13 cellular contexts compared by ENCODE assay signal in the genomic region with DNA sequence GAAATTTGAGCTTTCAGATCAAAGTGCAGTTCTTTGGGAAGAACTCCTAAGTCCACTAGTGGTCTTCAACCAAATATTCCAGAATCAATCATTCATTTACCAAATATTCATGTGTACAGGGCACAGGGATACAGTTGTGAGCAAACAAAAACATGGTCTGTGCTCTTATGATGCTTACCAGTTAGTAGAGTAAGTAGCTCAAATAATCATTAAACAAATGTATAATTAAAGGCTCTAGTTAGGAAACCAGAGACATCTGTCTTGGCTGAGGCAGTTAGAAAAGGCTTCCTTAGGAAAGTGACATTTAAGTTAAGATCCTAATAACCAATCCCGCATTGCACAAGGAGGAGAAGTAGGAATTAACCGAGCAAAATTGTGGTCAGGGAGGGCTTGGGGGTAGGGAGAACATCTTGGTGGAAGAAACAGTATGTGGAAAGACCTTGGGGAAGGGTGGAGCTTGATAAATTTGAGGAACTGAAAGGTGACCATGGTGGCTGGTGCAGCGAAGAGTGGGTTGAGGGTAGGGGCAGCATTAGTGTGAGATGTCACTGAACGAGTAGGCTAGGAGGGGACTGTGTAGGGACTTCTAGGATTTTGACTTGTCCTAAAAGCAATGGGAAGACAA. TPM values are rescaled to one million over a fixed set of nuclear protein-coding genes. Genes with fewer than 3 reads are reported as not detected.
DNase-seq lines count a peak whose midpoint lies in the region; ATAC-seq, FAIRE-seq and TF ChIP-seq lines count a peak whose summit lies in the region.
"Had no signal": no experiment of that assay in that cellular context is flagged by ENCODE, and none has a peak within 500 bp of the region (broad histone marks: within the 10 kb centered on the region; RNA-seq: fewer than 3 reads in every experiment).

No MANE protein-coding gene starts in this region.

- peaks cover 17 to 97% (median 32%) of the 10 kb centered on the region in 3 donors for H3K36me3 Mint-ChIP-seq in naive thymus-derived CD8-positive, alpha-beta T cell

- FAIRE-seq in GM12892 (lab: Jason Lieb, UNC): no peak
- FAIRE-seq: D721Med had no signal

- no peak overlapping the region for H3K4me3 Mint-ChIP-seq in naive thymus-derived CD8-positive, alpha-beta T cell
- H3K4me3 Mint-ChIP-seq: central memory CD8-positive, alpha-beta T cell had no signal

- peaks cover 0 to 5% (median 0%) of the 10 kb centered on the region in 4 donors for H3K4me1 Mint-ChIP-seq in naive thymus-derived CD8-positive, alpha-beta T cell
- H3K4me1 Mint-ChIP-seq: central memory CD8-positive, alpha-beta T cell had no signal

- no peak for DNase-seq in left lobe of liver (ENCODE audit: low spot score)
- DNase-seq in GM12892 (ENCODE audit: insufficient read length): no peak
- no peak for DNase-seq in hepatic stellate cell (ENCODE audit: low spot score)
- DNase-seq in naive thymus-derived CD8-positive, alpha-beta T cell: no peak
- DNase-seq: posterior cingulate gyrus, thyroid gland had no signal

- H3K9me3 Mint-ChIP-seq in naive thymus-derived CD8-positive, alpha-beta T cell: no peaks in the 10 kb centered on the region
- H3K9me3 Mint-ChIP-seq: central memory CD8-positive, alpha-beta T cell had no signal

- POLR2A ChIA-PET in naive thymus-derived CD8-positive, alpha-beta T cell (lab: Charles Lee): no interaction called here

- peak overlapping the region in 2 of 10 donors; percentile 1 to 73 for H3K27ac Mint-ChIP-seq in naive thymus-derived CD8-positive, alpha-beta T cell

- TF ChIP-seq POLR2A in GM12892 (IDR thresholded peaks at IDR 0.05; ENCODE audit: low read depth, low read length): no peak

- no peaks in the 10 kb centered on the region for H3K27me3 Mint-ChIP-seq in naive thymus-derived CD8-positive, alpha-beta T cell
- H3K27me3 Mint-ChIP-seq: central memory CD8-positive, alpha-beta T cell had no signal

- ATAC-seq in GM18867 (IDR thresholded peaks at IDR 0.05; ENCODE audit: unreplicated experiment) (peak; percentile 74), GM21723 (IDR thresholded peaks at IDR 0.05; ENCODE audit: unreplicated experiment) (peak; percentile 59), HG03457 (IDR thresholded peaks at IDR 0.05; ENCODE audit: unreplicated experiment) (peak; percentile 86), left lobe of liver (peak; percentile 27), GM19455 (IDR thresholded peaks at IDR 0.05; ENCODE audit: unreplicated experiment) (no peak)
- ATAC-seq in naive thymus-derived CD8-positive, alpha-beta T cell: no peak
- ATAC-seq: activated CD4-positive, CD25-positive, alpha-beta regulatory T cell treated with anti-CD3 and anti-CD28 coated beads, Interleukin-2, amount 50 U/mL, for 24 hours had no signal

RNA-seq across cellular contexts. Expression of gene PEBP1, which starts 40.0 kb away (rescaled TPM):
- total RNA-seq in left lobe of liver: 662 TPM
- polyA plus RNA-seq in GM12892 (2012; ENCODE audit: missing spikeins): 188 TPM
- total RNA-seq in naive thymus-derived CD8-positive, alpha-beta T cell: 10 to 100 TPM; 85.2 to 86.7 TPM
- 100 to 1,000 TPM; 290 to 344 (median 340) TPM for polyA plus RNA-seq in naive thymus-derived CD8-positive, alpha-beta T cell

Comparison
In these comparisons a context has a peak if more than half of its experiments do, and no peak if none do; other contexts are left out.
1. ATAC-seq: peak in GM18867 (single experiment), GM21723 (single experiment), HG03457 (single experiment) and left lobe of liver (single experiment); none in GM19455 (single experiment) and naive thymus-derived CD8-positive, alpha-beta T cell (0 of 2).